In genomic region chr20:32522775-32523612, GRCh38 we compare ENCODE assay signal across 10 cellular contexts.
DNase-seq lines count a peak whose midpoint lies in the region; ATAC-seq and TF ChIP-seq lines count a peak whose summit lies in the region.
"Had no signal": no experiment of that assay in that cellular context is flagged by ENCODE, and none has a peak within 500 bp of the region (broad histone marks: within the 10 kb centered on the region; RNA-seq: fewer than 3 reads in every experiment).

No MANE protein-coding gene starts in this region.

- TF ChIP-seq RAD21 in SK-N-SH (IDR thresholded peaks at IDR 0.05; ENCODE audit: low read length) = no peak

- ATAC-seq in SK-N-SH treated with all-trans-retinoic acid at 6 μM for 48 hours = no peak; the same call in 2 of the 3 replicates

- H3K9me3 Mint-ChIP-seq in activated naive CD8-positive, alpha-beta T cell (ENCODE audit: low read depth) = no peaks in the 10 kb centered on the region
- H3K9me3 Mint-ChIP-seq in neural crest cell = no peaks in the 10 kb centered on the region

- no peaks in the 10 kb centered on the region for H3K36me3 ChIP-seq in SK-N-SH (replicated peaks in 1 of 2; ENCODE audit: control insufficient read depth in 1 of 2, insufficient read depth in 2 of 2, low read length in 1 of 2)
- H3K36me3 ChIP-seq: SJCRH30 had no signal

- H3F3A ChIP-seq in SK-N-SH (replicated peaks; ENCODE audit: insufficient read depth) = no peaks in the 10 kb centered on the region

- no peaks in the 10 kb centered on the region for H3K79me2 ChIP-seq in SK-N-SH (ENCODE audit: insufficient read depth)

- peaks cover 63% of the 10 kb centered on the region for H3K4me1 Mint-ChIP-seq in activated naive CD8-positive, alpha-beta T cell (ENCODE audit: low read depth)
- H3K4me1 Mint-ChIP-seq in neural crest cell = peaks cover 74% of the 10 kb centered on the region

- peaks cover 6% of the 10 kb centered on the region for H3K36me3 Mint-ChIP-seq in activated naive CD8-positive, alpha-beta T cell
- H3K36me3 Mint-ChIP-seq in neural crest cell (ENCODE audit: low read depth) = no peaks in the 10 kb centered on the region

- POLR2A ChIA-PET in SK-N-SH (lab: Yijun Ruan, JAX) = interaction anchor here (0.6 to 2.6 kb wide), 6 partner anchors 14 to 407 kb away, joined by 3 to 19 read pairs (median 6); no protein-coding TSS in a partner anchor

- H2AFZ ChIP-seq in SK-N-SH (ENCODE audit: low read depth) = no peak overlapping the region

- no peaks in the 10 kb centered on the region for H3K9me3 ChIP-seq in SK-N-SH
- H3K9me3 ChIP-seq: SJCRH30 had no signal

- no peaks in the 10 kb centered on the region for H4K20me1 ChIP-seq in SK-N-SH (ENCODE audit: insufficient read depth)

- H3K9ac ChIP-seq in SK-N-SH = no peak overlapping the region

- DNase-seq in SK-N-SH (peak; percentile 31), NCI-H1092 treated with DMSO at 0.1 percent for 48 hours (lab: John Stamatoyannopoulos, UW) (peak; percentile 66), neural crest cell (ENCODE audit: low read depth, low spot score) (no peak), HCEC 1CT (no peak), OCI-M2 (lab: John Stamatoyannopoulos, UW; ENCODE audit: unreplicated experiment) (no peak), GM19240 (ENCODE audit: insufficient read length, low spot score) (no peak)
- DNase-seq: erythroblast had no signal

- H3K27me3 ChIP-seq in SK-N-SH (ENCODE audit: insufficient read depth) = no peaks in the 10 kb centered on the region

- H3K27me3 Mint-ChIP-seq in activated naive CD8-positive, alpha-beta T cell = no peaks in the 10 kb centered on the region
- no peaks in the 10 kb centered on the region for H3K27me3 Mint-ChIP-seq in neural crest cell (ENCODE audit: low read depth)

- H3K27ac ChIP-seq in SK-N-SH (ENCODE audit: low read depth in 2 of 2, low read length in 1 of 2) = peak overlapping the region in 1 of 2 experiments; percentile 96; a peak in 2 of 4 replicates
- H3K27ac ChIP-seq: SJCRH30 had no signal

- 54% methylated on average over 3 of the region's 8 CpGs for WGBS in SK-N-SH (ENCODE audit: low lambda C conversion rate)

- H3K4me2 ChIP-seq in SK-N-SH = no peak overlapping the region

- no peak overlapping the region for H3K4me3 ChIP-seq in SK-N-SH (ENCODE audit: low read depth in 2 of 2, low read length in 1 of 2)
- H3K4me3 ChIP-seq: SJCRH30 had no signal

- H3K4me1 ChIP-seq in SK-N-SH (ENCODE audit: control insufficient read depth in 1 of 2, insufficient read depth in 2 of 2, low read depth in 1 of 2, low read length in 1 of 2) = peaks cover 0 to 77% of the 10 kb centered on the region in 2 experiments; a peak in 2 of 4 replicates

- H3K27ac Mint-ChIP-seq in activated naive CD8-positive, alpha-beta T cell = peak overlapping the region; percentile 81
- peak overlapping the region; percentile 68 for H3K27ac Mint-ChIP-seq in neural crest cell (ENCODE audit: unreplicated experiment)

- no peaks in the 10 kb centered on the region for H3K9me2 ChIP-seq in SK-N-SH

- H3K4me3 Mint-ChIP-seq in activated naive CD8-positive, alpha-beta T cell = peak overlapping the region; percentile 47
- H3K4me3 Mint-ChIP-seq in neural crest cell = no peak overlapping the region

- no peak for TF ChIP-seq EP300 in SK-N-SH (IDR thresholded peaks at IDR 0.05; ENCODE audit: borderline replicate concordance in 1 of 2, low read depth in 1 of 2, low read length in 1 of 2)

- TF ChIP-seq CTCF in SK-N-SH (IDR thresholded peaks at IDR 0.05) = no peak
- TF ChIP-seq CTCF in neural crest cell (conservative IDR thresholded peaks at IDR 0.05) = no peak

- CTCF ChIA-PET in SK-N-SH (lab: Yijun Ruan, JAX) = interaction anchor here (0.9 to 13.1 kb wide), 31 partner anchors 11 to 151 kb away, joined by 3 to 326 read pairs (median 8); partner anchors contain the start of genes C20orf203 and NOL4L

TF ChIP-seq in SK-N-SH, 30 proteins besides CTCF, POLR2A, EP300 and RAD21 (continues in another document):
- TF ChIP-seq TCF12 (IDR thresholded peaks at IDR 0.05) (no peak), MAX (IDR thresholded peaks at IDR 0.05; ENCODE audit: low read depth) (no peak), NFIC (IDR thresholded peaks at IDR 0.05; ENCODE audit: borderline replicate concordance) (no peak), NRF1 (IDR thresholded peaks at IDR 0.05; ENCODE audit: low read depth, low read length) (no peak), FOXM1 (IDR thresholded peaks at IDR 0.05; ENCODE audit: low read depth) (no peak), CHD2 (IDR thresholded peaks at IDR 0.05; ENCODE audit: low read length, partially characterized antibody) (no peak), SMC3 (IDR thresholded peaks at IDR 0.05; ENCODE audit: low read depth, low read length) (no peak), USF1 (IDR thresholded peaks at IDR 0.05; ENCODE audit: borderline replicate concordance, low read depth) (no peak), ELF1 (IDR thresholded peaks at IDR 0.05) (no peak), FOSL2 (IDR thresholded peaks at IDR 0.05; ENCODE audit: borderline replicate concordance, low read depth) (no peak)
- TF ChIP-seq, protein P1, sequence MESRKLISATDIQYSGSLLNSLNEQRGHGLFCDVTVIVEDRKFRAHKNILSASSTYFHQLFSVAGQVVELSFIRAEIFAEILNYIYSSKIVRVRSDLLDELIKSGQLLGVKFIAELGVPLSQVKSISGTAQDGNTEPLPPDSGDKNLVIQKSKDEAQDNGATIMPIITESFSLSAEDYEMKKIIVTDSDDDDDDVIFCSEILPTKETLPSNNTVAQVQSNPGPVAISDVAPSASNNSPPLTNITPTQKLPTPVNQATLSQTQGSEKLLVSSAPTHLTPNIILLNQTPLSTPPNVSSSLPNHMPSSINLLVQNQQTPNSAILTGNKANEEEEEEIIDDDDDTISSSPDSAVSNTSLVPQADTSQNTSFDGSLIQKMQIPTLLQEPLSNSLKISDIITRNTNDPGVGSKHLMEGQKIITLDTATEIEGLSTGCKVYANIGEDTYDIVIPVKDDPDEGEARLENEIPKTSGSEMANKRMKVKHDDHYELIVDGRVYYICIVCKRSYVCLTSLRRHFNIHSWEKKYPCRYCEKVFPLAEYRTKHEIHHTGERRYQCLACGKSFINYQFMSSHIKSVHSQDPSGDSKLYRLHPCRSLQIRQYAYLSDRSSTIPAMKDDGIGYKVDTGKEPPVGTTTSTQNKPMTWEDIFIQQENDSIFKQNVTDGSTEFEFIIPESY (IDR thresholded peaks at IDR 0.05; ENCODE audit: borderline replicate concordance, low read depth) = no peak

TF ChIP-seq in SK-N-SH treated with all-trans-retinoic acid at 6 μM for 48 hours, 23 proteins besides CTCF, POLR2A, EP300 and RAD21:
- TF ChIP-seq CSRNP3 (CRISPR knock-in tag; IDR thresholded peaks at IDR 0.05) (no peak), BACH2 (CRISPR knock-in tag; IDR thresholded peaks at IDR 0.05; ENCODE audit: borderline replicate concordance) (no peak), OSR1 (CRISPR knock-in tag; IDR thresholded peaks at IDR 0.05) (no peak), CSDC2 (CRISPR knock-in tag; IDR thresholded peaks at IDR 0.05) (no peak), TOX (CRISPR knock-in tag; IDR thresholded peaks at IDR 0.05; ENCODE audit: borderline replicate concordance) (no peak)
- TF ChIP-seq, protein P2, sequence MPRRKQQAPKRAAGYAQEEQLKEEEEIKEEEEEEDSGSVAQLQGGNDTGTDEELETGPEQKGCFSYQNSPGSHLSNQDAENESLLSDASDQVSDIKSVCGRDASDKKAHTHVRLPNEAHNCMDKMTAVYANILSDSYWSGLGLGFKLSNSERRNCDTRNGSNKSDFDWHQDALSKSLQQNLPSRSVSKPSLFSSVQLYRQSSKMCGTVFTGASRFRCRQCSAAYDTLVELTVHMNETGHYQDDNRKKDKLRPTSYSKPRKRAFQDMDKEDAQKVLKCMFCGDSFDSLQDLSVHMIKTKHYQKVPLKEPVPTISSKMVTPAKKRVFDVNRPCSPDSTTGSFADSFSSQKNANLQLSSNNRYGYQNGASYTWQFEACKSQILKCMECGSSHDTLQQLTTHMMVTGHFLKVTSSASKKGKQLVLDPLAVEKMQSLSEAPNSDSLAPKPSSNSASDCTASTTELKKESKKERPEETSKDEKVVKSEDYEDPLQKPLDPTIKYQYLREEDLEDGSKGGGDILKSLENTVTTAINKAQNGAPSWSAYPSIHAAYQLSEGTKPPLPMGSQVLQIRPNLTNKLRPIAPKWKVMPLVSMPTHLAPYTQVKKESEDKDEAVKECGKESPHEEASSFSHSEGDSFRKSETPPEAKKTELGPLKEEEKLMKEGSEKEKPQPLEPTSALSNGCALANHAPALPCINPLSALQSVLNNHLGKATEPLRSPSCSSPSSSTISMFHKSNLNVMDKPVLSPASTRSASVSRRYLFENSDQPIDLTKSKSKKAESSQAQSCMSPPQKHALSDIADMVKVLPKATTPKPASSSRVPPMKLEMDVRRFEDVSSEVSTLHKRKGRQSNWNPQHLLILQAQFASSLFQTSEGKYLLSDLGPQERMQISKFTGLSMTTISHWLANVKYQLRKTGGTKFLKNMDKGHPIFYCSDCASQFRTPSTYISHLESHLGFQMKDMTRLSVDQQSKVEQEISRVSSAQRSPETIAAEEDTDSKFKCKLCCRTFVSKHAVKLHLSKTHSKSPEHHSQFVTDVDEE (CRISPR knock-in tag; IDR thresholded peaks at IDR 0.05) = no peak
- TF ChIP-seq, protein P3, sequence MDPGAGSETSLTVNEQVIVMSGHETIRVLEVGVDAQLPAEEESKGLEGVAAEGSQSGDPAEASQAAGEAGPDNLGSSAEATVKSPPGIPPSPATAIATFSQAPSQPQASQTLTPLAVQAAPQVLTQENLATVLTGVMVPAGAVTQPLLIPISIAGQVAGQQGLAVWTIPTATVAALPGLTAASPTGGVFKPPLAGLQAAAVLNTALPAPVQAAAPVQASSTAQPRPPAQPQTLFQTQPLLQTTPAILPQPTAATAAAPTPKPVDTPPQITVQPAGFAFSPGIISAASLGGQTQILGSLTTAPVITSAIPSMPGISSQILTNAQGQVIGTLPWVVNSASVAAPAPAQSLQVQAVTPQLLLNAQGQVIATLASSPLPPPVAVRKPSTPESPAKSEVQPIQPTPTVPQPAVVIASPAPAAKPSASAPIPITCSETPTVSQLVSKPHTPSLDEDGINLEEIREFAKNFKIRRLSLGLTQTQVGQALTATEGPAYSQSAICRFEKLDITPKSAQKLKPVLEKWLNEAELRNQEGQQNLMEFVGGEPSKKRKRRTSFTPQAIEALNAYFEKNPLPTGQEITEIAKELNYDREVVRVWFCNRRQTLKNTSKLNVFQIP (CRISPR knock-in tag; IDR thresholded peaks at IDR 0.05; ENCODE audit: borderline replicate concordance, low read depth) = no peak
TF ChIP-seq in SK-N-SH treated with all-trans-retinoic acid at 6 μM for 48 hours: peak in this region for 0.

Comparison
In these comparisons a context has a peak if more than half of its experiments do, and no peak if none do; other contexts are left out.
1. DNase-seq: peak in SK-N-SH (single experiment) and NCI-H1092 treated with DMSO at 0.1 percent for 48 hours (single experiment); none in neural crest cell (single experiment), HCEC 1CT (single experiment), OCI-M2 (single experiment) and GM19240 (single experiment).